Comparison of ENCODE assay signal across 8 cellular contexts in the genomic region with DNA sequence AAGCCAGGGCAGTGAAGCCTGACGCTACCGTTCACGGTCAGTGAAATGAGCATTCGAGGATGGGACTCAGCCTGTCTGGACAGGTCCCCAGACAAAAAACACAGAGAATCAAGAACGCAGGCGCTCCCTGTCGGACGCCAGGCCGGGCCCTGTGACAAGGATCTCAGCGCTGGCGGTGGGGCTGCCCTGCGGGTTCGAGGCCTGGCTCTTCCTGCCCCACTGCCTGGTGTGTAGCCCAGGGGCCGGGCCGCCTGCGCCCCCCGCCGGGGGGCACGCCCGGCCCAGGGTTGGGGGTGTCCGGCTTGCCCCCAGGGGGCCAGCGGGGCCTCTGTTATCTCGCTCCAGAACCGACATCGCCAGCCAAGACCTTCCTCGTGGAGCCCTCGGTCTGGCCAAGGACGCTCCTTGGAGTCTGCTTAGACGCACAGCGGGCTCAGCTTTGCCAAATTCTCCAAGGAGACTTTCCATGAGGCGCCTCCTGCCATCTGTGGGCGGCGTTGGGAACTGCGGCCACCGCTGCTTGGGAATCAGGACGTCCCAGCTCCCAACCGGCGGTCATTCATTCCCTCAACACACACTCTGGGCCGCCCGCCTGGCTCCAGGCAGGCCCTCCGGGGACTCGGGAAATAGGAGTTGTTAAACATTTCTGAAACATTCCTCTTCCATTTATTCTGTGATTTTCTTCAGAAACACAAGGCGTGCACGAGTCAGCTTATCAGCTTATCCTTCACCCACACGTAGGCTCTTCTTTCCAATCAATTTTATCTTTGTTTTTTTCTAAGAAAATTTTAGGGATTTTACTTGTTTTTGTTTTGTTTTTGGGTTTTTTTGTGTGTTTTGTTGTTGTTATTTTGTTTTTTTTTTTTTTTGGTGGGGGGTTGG. TPM values are rescaled to one million over a fixed set of nuclear protein-coding genes. Genes with fewer than 3 reads are reported as not detected.
DNase-seq lines count a peak whose midpoint lies in the region; ATAC-seq and TF ChIP-seq lines count a peak whose summit lies in the region.

No MANE protein-coding gene starts in this region.

- H3K9me3 ChIP-seq in PC-3 (ENCODE audit: low read length), result no peaks in the 10 kb centered on the region
- H3K9me3 ChIP-seq in aorta (ENCODE audit: control insufficient read depth, low read length), result no peaks in the 10 kb centered on the region

- H3K18ac ChIP-seq in mesendoderm (ENCODE audit: low read length), result peak overlapping the region; percentile 64

- no peaks in the 10 kb centered on the region for H3K79me1 ChIP-seq in mesendoderm (ENCODE audit: low read length)

- peak overlapping the region; percentile 63 for H3K56ac ChIP-seq in mesendoderm (ENCODE audit: low read length)

- H3K4ac ChIP-seq in mesendoderm (ENCODE audit: low read depth, low read length), result peak overlapping the region; percentile 93

- H3K27me3 ChIP-seq in PC-3 (ENCODE audit: low read length), result no peaks in the 10 kb centered on the region
- H3K27me3 ChIP-seq in mesendoderm (ENCODE audit: insufficient read depth, low read length, poor library complexity), result no peaks in the 10 kb centered on the region
- H3K27me3 ChIP-seq in aorta (ENCODE audit: control insufficient read depth in 1 of 2, insufficient read depth in 2 of 2, low read length in 1 of 2), result no peaks in the 10 kb centered on the region

- H3K27me3 Mint-ChIP-seq in HFFc6 (ENCODE audit: insufficient read depth), result peaks cover 11% of the 10 kb centered on the region

- BruUV-seq in PC-3 (replicated peaks; lab: Mats Ljungman, UMichigan), result no TSS peak

- no CpG with 5 or more reads among the region's 45 CpGs for WGBS in mesendoderm (ENCODE audit: extremely low coverage, insufficient coverage, low lambda C conversion rate)
- 2 to 3% methylated on average over 44 to 45 of the region's 45 CpGs for WGBS in aorta, 2 donors

- 0 out of 2 replicates have a peak, but pooled peaks cover 4% of the 10 kb centered on the region for H3K79me2 ChIP-seq in PC-3 (ENCODE audit: low read length)
- no peaks in the 10 kb centered on the region for H3K79me2 ChIP-seq in mesendoderm (ENCODE audit: control insufficient read depth, insufficient read depth, low read length)

- peak; percentile 61 for DNase-seq in DMS153 (lab: John Stamatoyannopoulos, UW)
- peak; percentile 80 for DNase-seq in HFFc6
- peak; percentile 96 for DNase-seq in PC-3
- no peak for DNase-seq in epithelial cell of prostate (ENCODE audit: low read depth, low spot score)
- peak; percentile 95 for DNase-seq in mesendoderm
- DNase-seq in aorta, result peak; percentile 92 to 97

- peak overlapping the region; percentile 51; the same call in 1 of the 2 replicates for H2AFZ ChIP-seq in PC-3 (ENCODE audit: low read length)

- peak overlapping the region; percentile 65 for H3K4me3 Mint-ChIP-seq in HFFc6

- no peaks in the 10 kb centered on the region for H3K36me3 Mint-ChIP-seq in HFFc6 (ENCODE audit: low read depth)

- no peak overlapping the region for H2BK15ac ChIP-seq in mesendoderm (replicated peaks; ENCODE audit: low read depth)

- no peak overlapping the region for H2BK5ac ChIP-seq in mesendoderm (ENCODE audit: low read length)

- peak overlapping the region; percentile 70 for H3K9ac ChIP-seq in PC-3 (ENCODE audit: low read length)
- no peak overlapping the region for H3K9ac ChIP-seq in mesendoderm (ENCODE audit: low read length)

- H3K9me3 Mint-ChIP-seq in HFFc6, result no peaks in the 10 kb centered on the region

- ATAC-seq in PC-3 (peak; percentile 64), aorta (ENCODE audit: low FRiP score) (peak; percentile 92), GM19035 (IDR thresholded peaks at IDR 0.05; ENCODE audit: unreplicated experiment) (no peak), HG03139 (IDR thresholded peaks at IDR 0.05; ENCODE audit: unreplicated experiment) (no peak)

- peaks cover 53% of the 10 kb centered on the region for H3K4me1 ChIP-seq in PC-3 (ENCODE audit: insufficient read depth, low read length)
- H3K4me1 ChIP-seq in mesendoderm (ENCODE audit: control insufficient read depth, low read depth, low read length), result no peaks in the 10 kb centered on the region
- no peaks in the 10 kb centered on the region for H3K4me1 ChIP-seq in aorta (ENCODE audit: control insufficient read depth in 1 of 2, insufficient read depth in 2 of 2, low read length in 2 of 2)

- intact Hi-C loops in PC-3 (cut with micrococcal nuclease), result loop anchor here (1.0 to 2.0 kb wide), 2 partner anchors 19 to 166 kb away; no protein-coding TSS in a partner anchor
- intact Hi-C loops in aorta (cut with DNase I), result loop anchor here (1.0 to 5.0 kb wide), 4 partner anchors 39 to 496 kb away; no protein-coding TSS in a partner anchor

- H3K9me2 ChIP-seq in PC-3 (replicated peaks; ENCODE audit: low read length), result no peaks in the 10 kb centered on the region

- peak overlapping the region; percentile 60 for H3K4me2 ChIP-seq in PC-3 (ENCODE audit: low read length)
- H3K4me2 ChIP-seq in mesendoderm (ENCODE audit: low read length), result no peak overlapping the region

- CTCF ChIA-PET in PC-3 (lab: Charles Lee), result interaction anchor here (0.6 to 2.0 kb wide), 10 partner anchors 10 to 165 kb away, joined by 3 to 47 read pairs (median 6); no protein-coding TSS in a partner anchor

- H3K4me3 ChIP-seq in PC-3 (ENCODE audit: low read length) (peak overlapping the region; percentile 41; the same call in 1 of the 2 replicates), mesendoderm (ENCODE audit: low read length) (no peak overlapping the region), aorta (ENCODE audit: low read length in 2 of 2) (no peak overlapping the region)

- TF ChIP-seq CTCF in HFFc6 (IDR thresholded peaks at IDR 0.05), result peak; percentile 94
- peak; percentile 85 for TF ChIP-seq CTCF in PC-3 (conservative IDR thresholded peaks at IDR 0.05; ENCODE audit: low read depth, low read length)

- peaks cover 14% of the 10 kb centered on the region for H3K4me1 Mint-ChIP-seq in HFFc6 (ENCODE audit: low read depth)

- H3K36me3 ChIP-seq in PC-3 (ENCODE audit: low read depth, low read length) (no peaks in the 10 kb centered on the region), mesendoderm (ENCODE audit: control insufficient read depth, insufficient read depth, low read length) (no peaks in the 10 kb centered on the region), aorta (ENCODE audit: control insufficient read depth in 1 of 2, insufficient read depth in 2 of 2, low read length in 1 of 2) (no peaks in the 10 kb centered on the region)

- peak overlapping the region; percentile 97 for H3K27ac ChIP-seq in PC-3 (ENCODE audit: low read length)
- peak overlapping the region; percentile 57 for H3K27ac ChIP-seq in epithelial cell of prostate
- H3K27ac ChIP-seq in mesendoderm (ENCODE audit: low read depth, low read length), result no peak overlapping the region
- peak overlapping the region in 1 of 2 donors; percentile 72 for H3K27ac ChIP-seq in aorta (ENCODE audit: low read depth in 1 of 2, low read length in 2 of 2)

- no peaks in the 10 kb centered on the region for H4K20me1 ChIP-seq in PC-3 (ENCODE audit: low read length)

- H2AK5ac ChIP-seq in mesendoderm (ENCODE audit: low read length), result no peak overlapping the region

- H4K8ac ChIP-seq in mesendoderm (ENCODE audit: low read depth, low read length), result no peak overlapping the region

- POLR2A ChIA-PET in PC-3 (lab: Charles Lee; ENCODE audit: unreplicated experiment), result no interaction called here

- H3F3A ChIP-seq in PC-3 (ENCODE audit: low read length, unreplicated experiment), result peaks cover 16% of the 10 kb centered on the region

- no peak overlapping the region for H4K5ac ChIP-seq in mesendoderm (ENCODE audit: low read length)

- H3K23ac ChIP-seq in mesendoderm (ENCODE audit: low read length), result no peak overlapping the region

- peak overlapping the region; percentile 37; the same call in 1 of the 2 replicates for H3K27ac Mint-ChIP-seq in HFFc6

- H2BK120ac ChIP-seq in mesendoderm (ENCODE audit: low read depth, low read length), result peak overlapping the region; percentile 48

RNA-seq across cellular contexts. Expression of a gene that starts 11.3 kb away (rescaled TPM):
- total RNA-seq in HFFc6 (2021; fragmentation: NEBNext Ultra II Directional; extraction: Animal tissue kit (Norgen Biotek cat#: 25700)), result under 1 TPM in 4 of 6 experiments, not detected in 2; 0.05 to 0.12 (median 0.07) TPM
- total RNA-seq in PC-3 (2014; rRNA removed) (252 and 333 TPM in 2 replicates), aorta (1 to 10 TPM; 3.0 to 3.6 TPM)
- polyA plus RNA-seq in mesendoderm (2013, experiment 1 of 2), result 1.7 TPM
- 1.7 TPM for polyA plus RNA-seq in mesendoderm (2013, experiment 2 of 2)
- 1 to 10 TPM; 7.5 to 8.9 TPM for polyA plus RNA-seq in aorta

Comparison
In these comparisons a context has a peak if more than half of its experiments do, and no peak if none do; other contexts are left out.
1. ATAC-seq: peak in PC-3 (single experiment) and aorta (single experiment); none in GM19035 (single experiment) and HG03139 (single experiment).
2. RNA of a gene that starts 11.3 kb away (total RNA-seq): 252 to 333 TPM in PC-3; 3.0 to 3.6 TPM in aorta and 0.05 to 0.12 TPM in HFFc6; every median in the first group is over 10 times any median in the second.